8 cellular contexts compared by ENCODE assay signal in genomic region chr3:43621974-43622739, GRCh38. TPM values are rescaled to one million over a fixed set of nuclear protein-coding genes. Genes with fewer than 3 reads are reported as not detected.
A peak's percentile ranks its signal among the peaks of the same experiment; 100 is the strongest.
DNase-seq lines count a peak whose midpoint lies in the region; ATAC-seq, FAIRE-seq and TF ChIP-seq lines count a peak whose summit lies in the region.

TSS of gene ANO10 (minus strand) at chr3:43622011. CDS start at chr3:43605852, 16,159 bp downstream.

- peak within 1 kb of the TSS; percentile 98 for H2AFZ ChIP-seq in Loucy (ENCODE audit: low read length)

- H3F3A ChIP-seq in Loucy (ENCODE audit: low read depth), result no peaks in the 10 kb centered on the region

- H4K20me1 ChIP-seq in Loucy (ENCODE audit: insufficient read depth, low read length, poor library complexity, severe bottlenecking), result no peaks in the 10 kb centered on the region

- peak within 1 kb of the TSS; percentile 53 to 94 (median 87) for H3K27ac Mint-ChIP-seq in naive thymus-derived CD8-positive, alpha-beta T cell
- peak within 1 kb of the TSS; percentile 94 for H3K27ac Mint-ChIP-seq in stimulated activated naive B cell treated with anti-CD40 and anti-IgM and Interleukin-4, amounts not matched to agents 10 μg/mL and 1 μg/mL and 100 μg/mL, for 72 hours

- peak within 1 kb of the TSS; percentile 86 to 94 (median 90) for H3K4me3 Mint-ChIP-seq in naive thymus-derived CD8-positive, alpha-beta T cell
- peak within 1 kb of the TSS; percentile 95 to 96 for H3K4me3 Mint-ChIP-seq in stimulated activated naive B cell treated with anti-CD40 and anti-IgM and Interleukin-4, amounts not matched to agents 10 μg/mL and 1 μg/mL and 100 μg/mL, for 72 hours

- peak; percentile 87 to 93 for ATAC-seq in naive thymus-derived CD8-positive, alpha-beta T cell
- ATAC-seq in stimulated activated naive B cell treated with anti-CD40 and anti-IgM and Interleukin-4, amounts not matched to agents 10 μg/mL and 1 μg/mL and 100 μg/mL, for 72 hours (replicated peaks), result peak; percentile 92 to 93

- no peak for TF ChIP-seq CTCF in Loucy (conservative IDR thresholded peaks at IDR 0.05; ENCODE audit: low read length)

- no peaks in the 10 kb centered on the region for H3K9me3 ChIP-seq in Loucy (ENCODE audit: insufficient read depth, low read depth, low read length)

- FAIRE-seq in H54 (lab: Jason Lieb, UNC), result peak; percentile 97

- peaks cover 10 to 22% (median 17%) of the 10 kb centered on the region in 4 donors for H3K4me1 Mint-ChIP-seq in naive thymus-derived CD8-positive, alpha-beta T cell
- peaks cover 10 to 26% of the 10 kb centered on the region in 2 donors for H3K4me1 Mint-ChIP-seq in stimulated activated naive B cell treated with anti-CD40 and anti-IgM and Interleukin-4, amounts not matched to agents 10 μg/mL and 1 μg/mL and 100 μg/mL, for 72 hours

- H3K4me2 ChIP-seq in Loucy (ENCODE audit: low read depth, low read length, poor library complexity, severe bottlenecking), result peak within 1 kb of the TSS; percentile 91

- H3K4me1 ChIP-seq in Loucy (ENCODE audit: insufficient read depth, low read length, poor library complexity, severe bottlenecking), result peaks cover 12% of the 10 kb centered on the region

- H3K4me3 ChIP-seq in Loucy (ENCODE audit: low read length, poor library complexity, severe bottlenecking), result peak within 1 kb of the TSS; percentile 77

- POLR2A ChIA-PET in naive thymus-derived CD8-positive, alpha-beta T cell (lab: Charles Lee), result interaction anchor here (0.5 to 1.7 kb wide), 4 partner anchors 68 to 325 kb away, joined by 3 to 14 read pairs (median 4); partner anchors contain the start of gene ABHD5

- DNase-seq in EL (peak; percentile 100), H54 (ENCODE audit: insufficient read length, low spot score) (peak; percentile 90), fibroblast of peridontal ligament (ENCODE audit: extremely low read depth) (peak; percentile 98)
- peak; percentile 92 for DNase-seq in activated effector memory CD4-positive, alpha-beta T cell treated with Interleukin-2 at 50 U/mL for 16 hours
- DNase-seq in naive thymus-derived CD8-positive, alpha-beta T cell, result peak; percentile 84 to 97 (median 93)
- peak; percentile 94 for DNase-seq in stimulated activated naive B cell treated with anti-CD40 and anti-IgM and Interleukin-4, amounts not matched to agents 10 μg/mL and 1 μg/mL and 100 μg/mL, for 72 hours

- H3K27me3 Mint-ChIP-seq in naive thymus-derived CD8-positive, alpha-beta T cell, result no peaks in the 10 kb centered on the region
- peaks cover 0 to 4% of the 10 kb centered on the region in 2 donors for H3K27me3 Mint-ChIP-seq in stimulated activated naive B cell treated with anti-CD40 and anti-IgM and Interleukin-4, amounts not matched to agents 10 μg/mL and 1 μg/mL and 100 μg/mL, for 72 hours

- H3K9ac ChIP-seq in Loucy (ENCODE audit: low read depth, low read length, poor library complexity, severe bottlenecking), result peak within 1 kb of the TSS; percentile 87

- TF ChIP-seq POLR2A in H54 (IDR thresholded peaks at IDR 0.05; ENCODE audit: low read depth, low read length) (peak; percentile 65; the same call in 1 of the 2 replicates), Raji (IDR thresholded peaks at IDR 0.05; ENCODE audit: insufficient read depth, low read depth, low read length) (peak; percentile 66)

- H3K79me2 ChIP-seq in Loucy (ENCODE audit: insufficient read depth, low read length), result peaks cover 8% of the 10 kb centered on the region; the same call in 1 of the 2 replicates

- no peaks in the 10 kb centered on the region for H3K9me2 ChIP-seq in Loucy (replicated peaks; ENCODE audit: low read depth, low read length)

- H3K9me3 Mint-ChIP-seq in naive thymus-derived CD8-positive, alpha-beta T cell, result no peaks in the 10 kb centered on the region
- no peaks in the 10 kb centered on the region for H3K9me3 Mint-ChIP-seq in stimulated activated naive B cell treated with anti-CD40 and anti-IgM and Interleukin-4, amounts not matched to agents 10 μg/mL and 1 μg/mL and 100 μg/mL, for 72 hours

- H3K36me3 ChIP-seq in Loucy (ENCODE audit: insufficient read depth, low read length), result no peaks in the 10 kb centered on the region

- H3K36me3 Mint-ChIP-seq in naive thymus-derived CD8-positive, alpha-beta T cell, result no peaks in the 10 kb centered on the region
- no peaks in the 10 kb centered on the region for H3K36me3 Mint-ChIP-seq in stimulated activated naive B cell treated with anti-CD40 and anti-IgM and Interleukin-4, amounts not matched to agents 10 μg/mL and 1 μg/mL and 100 μg/mL, for 72 hours

- H3K27me3 ChIP-seq in Loucy (ENCODE audit: insufficient read depth, low read length, poor library complexity, severe bottlenecking), result no peaks in the 10 kb centered on the region

RNA-seq across cellular contexts. Expression of gene ANO10, which starts in this region (rescaled TPM):
- 10 to 100 TPM; 11.5 to 12.4 TPM for total RNA-seq in naive thymus-derived CD8-positive, alpha-beta T cell
- polyA plus RNA-seq in naive thymus-derived CD8-positive, alpha-beta T cell, result 10 to 100 TPM in 1 of 3 donors, 1 to 10 TPM in 2; 6.9 to 10.4 (median 7.8) TPM

Comparison
In these comparisons a context has a peak if more than half of its experiments do, and no peak if none do; other contexts are left out.
1. Peak in every context shown above with its lines: DNase-seq, ATAC-seq and H3K4me3 ChIP-seq.